ENCODE assay signal across 8 cellular contexts in genomic region chr19:9584073-9584833, GRCh38. TPM values are rescaled to one million over a fixed set of nuclear protein-coding genes. Genes with fewer than 3 reads are reported as not detected.
DNase-seq lines count a peak whose midpoint lies in the region; ATAC-seq, FAIRE-seq and TF ChIP-seq lines count a peak whose summit lies in the region.

Gene ZNF121, minus strand, starts transcription at chr19:9584504. Its CDS starts 16,407 bp downstream, at chr19:9568097.

- H3K36me3 ChIP-seq in right atrium auricular region, result peaks cover 2% of the 10 kb centered on the region
- H3K36me3 ChIP-seq in psoas muscle (ENCODE audit: insufficient read depth in 1 of 2, low read depth in 1 of 2), result peaks cover 3 to 11% of the 10 kb centered on the region in 2 donors

- WGBS in psoas muscle, 3 donors, result 0% methylated on average over 50 to 51 of the region's 51 CpGs

- H3K27me3 ChIP-seq in right atrium auricular region (no peaks in the 10 kb centered on the region), psoas muscle (ENCODE audit: insufficient read depth in 3 of 3, low read length in 2 of 3) (peaks cover 0 to 17% (median 0%) of the 10 kb centered on the region in 3 donors)

- H3K4me1 ChIP-seq in right atrium auricular region (peaks cover 0 to 31% of the 10 kb centered on the region in 2 donors), psoas muscle (peaks cover 19% of the 10 kb centered on the region)

- no peak for FAIRE-seq in urothelium cell line (lab: Jason Lieb, UNC)

- peak; percentile 94 for ATAC-seq in HG02678 (IDR thresholded peaks at IDR 0.05; ENCODE audit: unreplicated experiment)
- peak; percentile 95 to 99 (median 98) for ATAC-seq in psoas muscle

- H3K9me3 ChIP-seq in right atrium auricular region (no peaks in the 10 kb centered on the region), psoas muscle (peaks cover 27% of the 10 kb centered on the region)

- DNase-seq in GM12864 (ENCODE audit: low read depth) (peak; percentile 57), NCI-H1436 treated with DMSO at 0.1 percent for 48 hours (lab: John Stamatoyannopoulos, UW) (peak; percentile 23), T-helper 2 cell (peak; percentile 49 to 86 (median 66)), right atrium auricular region (ENCODE audit: low spot score) (peak; percentile 85), psoas muscle (peak; percentile 86 to 91), urothelium cell line (ENCODE audit: low spot score) (peak; percentile 75)

- intact Hi-C loops in psoas muscle (cut with DNase I), result loop anchor here (5.0 to 10.0 kb wide), 2 partner anchors 38 to 449 kb away; partner anchors contain the start of gene ZNF561 (in 1 of the 2)

- H3K4me3 ChIP-seq in GM12864 (ENCODE audit: low read depth, low read length), result peak within 1 kb of the TSS; percentile 89
- peak within 1 kb of the TSS; percentile 73 to 82 for H3K4me3 ChIP-seq in right atrium auricular region
- H3K4me3 ChIP-seq in psoas muscle, result peak within 1 kb of the TSS; percentile 99

- H3K27ac ChIP-seq in angular gyrus (ENCODE audit: low read depth, low read length) (peak within 1 kb of the TSS; percentile 88), right atrium auricular region (peak within 1 kb of the TSS; percentile 92 to 97), psoas muscle (peak within 1 kb of the TSS; percentile 98)

- TF ChIP-seq CTCF in GM12864 (IDR thresholded peaks at IDR 0.05; ENCODE audit: low read depth, low read length, missing control alignments), result no peak
- peak in 1 of 2 donors; percentile 21 for TF ChIP-seq CTCF in right atrium auricular region (IDR thresholded peaks at IDR 0.05)
- no peak for TF ChIP-seq CTCF in psoas muscle (IDR thresholded peaks at IDR 0.05)

RNA-seq across cellular contexts. Expression of gene ZNF121, which starts in this region (rescaled TPM):
- 10 to 100 TPM; 13.4 to 16.8 TPM for total RNA-seq in right atrium auricular region
- 10 to 100 TPM; 15.6 to 32.2 (median 18.0) TPM for total RNA-seq in psoas muscle
- polyA plus RNA-seq in psoas muscle, result 1 to 10 TPM; 3.0 to 7.8 (median 6.1) TPM

Comparison
In these comparisons a context has a peak if more than half of its experiments do, and no peak if none do; other contexts are left out.
1. Peak in every context shown above with its lines: DNase-seq, ATAC-seq, H3K4me3 ChIP-seq and H3K27ac ChIP-seq.
2. DNase-seq: peak in every context shown above with its lines; median percentile 88 in psoas muscle; 85 in right atrium auricular region; 75 in urothelium cell line; 66 in T-helper 2 cell; 57 in GM12864; 23 in NCI-H1436 treated with DMSO at 0.1 percent for 48 hours.